Comparison of ENCODE assay signal across 8 cellular contexts in genomic region chr5:164597293-164597900, GRCh38.
DNase-seq lines count a peak whose midpoint lies in the region; ATAC-seq, FAIRE-seq and TF ChIP-seq lines count a peak whose summit lies in the region.

No MANE protein-coding gene starts in this region.

- no peak overlapping the region for H3K27ac Mint-ChIP-seq in CD4-positive, alpha-beta T cell

- no peak for FAIRE-seq in H54 (lab: Jason Lieb, UNC)

- H3K27me3 ChIP-seq in CD4-positive, alpha-beta T cell (ENCODE audit: control insufficient read depth, insufficient read depth, low read length), result no peaks in the 10 kb centered on the region

- H3K4me3 Mint-ChIP-seq in CD4-positive, alpha-beta T cell, result no peak overlapping the region

- intact Hi-C loops in CD4-positive, alpha-beta T cell (cut with DNase I, micrococcal nuclease), result no loop called here

- H3K9me3 Mint-ChIP-seq in CD4-positive, alpha-beta T cell, result peaks cover 3% of the 10 kb centered on the region

- ATAC-seq in GM21367 (IDR thresholded peaks at IDR 0.05; ENCODE audit: unreplicated experiment) (peak; percentile 93), HG03520 (IDR thresholded peaks at IDR 0.05; ENCODE audit: unreplicated experiment) (peak; percentile 78), GM18861 (IDR thresholded peaks at IDR 0.05; ENCODE audit: unreplicated experiment) (no peak)
- ATAC-seq in CD4-positive, alpha-beta T cell (ENCODE audit: poor library complexity), result no peak

- POLR2A ChIA-PET in CD4-positive, alpha-beta T cell (lab: Charles Lee), result no interaction called here

- no peaks in the 10 kb centered on the region for H3K4me1 Mint-ChIP-seq in CD4-positive, alpha-beta T cell (ENCODE audit: low read depth)

- H3K9me3 ChIP-seq in CD4-positive, alpha-beta T cell (ENCODE audit: control insufficient read depth, low read length), result no peaks in the 10 kb centered on the region

- no peak overlapping the region for H3K27ac ChIP-seq in CD4-positive, alpha-beta T cell (ENCODE audit: low read depth, low read length)

- CTCF ChIA-PET in CD4-positive, alpha-beta T cell (lab: Charles Lee), result no interaction called here

- no peaks in the 10 kb centered on the region for H3K36me3 Mint-ChIP-seq in CD4-positive, alpha-beta T cell (ENCODE audit: low read depth)

- DNase-seq in Daoy (ENCODE audit: low read depth) (peak; percentile 9), cardiac fibroblast (ENCODE audit: low read depth in 2 of 2) (peak in 1 of 2 donors; percentile 1), H54 (ENCODE audit: insufficient read length, low spot score) (no peak), medulla oblongata (ENCODE audit: extremely low spot score) (no peak)
- no peak for DNase-seq in CD4-positive, alpha-beta T cell

- no peak for TF ChIP-seq POLR2A in H54 (IDR thresholded peaks at IDR 0.05; ENCODE audit: low read depth, low read length)

- no peaks in the 10 kb centered on the region for H3K27me3 Mint-ChIP-seq in CD4-positive, alpha-beta T cell

- TF ChIP-seq CTCF in cardiac fibroblast (IDR thresholded peaks at IDR 0.05; ENCODE audit: low read depth, low read length), result peak; percentile 16
- no peak for TF ChIP-seq CTCF in CD4-positive, alpha-beta T cell (IDR thresholded peaks at IDR 0.05)

- H3K4me3 ChIP-seq in cardiac fibroblast (replicated peaks in 1 of 2; ENCODE audit: low read depth in 2 of 2, low read length in 2 of 2), result no peak overlapping the region

Comparison
In these comparisons a context has a peak if more than half of its experiments do, and no peak if none do; other contexts are left out.
1. ATAC-seq: peak in GM21367 (single experiment) and HG03520 (single experiment); none in CD4-positive, alpha-beta T cell (single experiment) and GM18861 (single experiment).